ENCODE assay signal across 26 cellular contexts in genomic region chr21:46311568-46311967, GRCh38.
"Had no signal": no experiment of that assay in that cellular context is flagged by ENCODE, and none has a peak within 500 bp of the region (broad histone marks: within the 10 kb centered on the region; RNA-seq: fewer than 3 reads in every experiment).

No MANE protein-coding gene starts in this region.

- ATAC-seq: effector memory CD8-positive, alpha-beta T cell; esophagus mucosa; gastrocnemius medialis; heart right ventricle; left cardiac atrium; left lung; left ventricle myocardium superior; lower lobe of right lung; mucosa of descending colon had no signal

- FAIRE-seq: colon, endometrium, islet of Langerhans, keratinocyte had no signal

- H3K9me3 ChIP-seq: esophagus squamous epithelium, gastrocnemius medialis, heart right ventricle, left lung, lower lobe of right lung, mucosa of descending colon had no signal

- H3K27me3 ChIP-seq: esophagus squamous epithelium, gastrocnemius medialis, heart right ventricle, left lung had no signal

- H3K4me1 ChIP-seq: esophagus squamous epithelium, gastrocnemius medialis, heart right ventricle, left lung, lower lobe of right lung had no signal

- H3K27ac ChIP-seq: coronary artery, epithelial cell of prostate, esophagus squamous epithelium, gastrocnemius medialis, heart right ventricle, left lung, lower lobe of right lung had no signal

- H3K4me3 ChIP-seq: coronary artery, esophagus squamous epithelium, gastrocnemius medialis, heart right ventricle, left lung, lower lobe of right lung, mucosa of descending colon had no signal

- H3K36me3 ChIP-seq: gastrocnemius medialis, lower lobe of right lung had no signal

- DNase-seq: effector CD8-positive, alpha-beta T cell; effector memory CD8-positive, alpha-beta T cell; endodermal cell; erythroblast; esophagus squamous epithelium; foreskin fibroblast; foreskin melanocyte; gastrocnemius medialis; glutamatergic neuron; head of caudate nucleus; heart right ventricle; hippocampal formation; left cardiac atrium; left lung; left ventricle myocardium superior; lower lobe of right lung; mesenchymal stem cell; mucosa of descending colon; naive B cell had no signal
